ENCODE assay signal across 2 cellular contexts in genomic region chr17:48163809-48164208, GRCh38.
TF ChIP-seq lines count a peak whose summit lies in the region.

No MANE protein-coding gene starts in this region.

TF ChIP-seq in SK-N-SH, 30 proteins besides CTCF, POLR2A, EP300 and RAD21 (continued from another document):
- TF ChIP-seq USF1 (IDR thresholded peaks at IDR 0.05; ENCODE audit: borderline replicate concordance, low read depth) (no peak), MAX (IDR thresholded peaks at IDR 0.05; ENCODE audit: low read depth) (no peak), MEF2A (IDR thresholded peaks at IDR 0.05; ENCODE audit: borderline replicate concordance, low read depth) (no peak), POLR2AphosphoS5 (IDR thresholded peaks at IDR 0.05; ENCODE audit: low read depth, low read length) (no peak), SIN3A (IDR thresholded peaks at IDR 0.05; ENCODE audit: borderline replicate concordance, low read depth, low read length) (no peak), SMC3 (IDR thresholded peaks at IDR 0.05; ENCODE audit: low read depth, low read length) (no peak), GATA2 (CRISPR knock-in tag; IDR thresholded peaks at IDR 0.05) (no peak), TEAD4 (IDR thresholded peaks at IDR 0.05; ENCODE audit: borderline replicate concordance, insufficient read depth) (no peak), NFIC (IDR thresholded peaks at IDR 0.05; ENCODE audit: borderline replicate concordance) (no peak), RXRA (IDR thresholded peaks at IDR 0.05; ENCODE audit: borderline replicate concordance, low read depth) (no peak)

TF ChIP-seq in SK-N-SH treated with all-trans-retinoic acid at 6 μM for 48 hours, 23 proteins besides CTCF, POLR2A, EP300 and RAD21 (continued from another document):
- TF ChIP-seq GLIS3 (CRISPR knock-in tag; IDR thresholded peaks at IDR 0.05): no peak
- TF ChIP-seq TSHZ2 (CRISPR knock-in tag; IDR thresholded peaks at IDR 0.05): no peak
